In the genomic region with DNA sequence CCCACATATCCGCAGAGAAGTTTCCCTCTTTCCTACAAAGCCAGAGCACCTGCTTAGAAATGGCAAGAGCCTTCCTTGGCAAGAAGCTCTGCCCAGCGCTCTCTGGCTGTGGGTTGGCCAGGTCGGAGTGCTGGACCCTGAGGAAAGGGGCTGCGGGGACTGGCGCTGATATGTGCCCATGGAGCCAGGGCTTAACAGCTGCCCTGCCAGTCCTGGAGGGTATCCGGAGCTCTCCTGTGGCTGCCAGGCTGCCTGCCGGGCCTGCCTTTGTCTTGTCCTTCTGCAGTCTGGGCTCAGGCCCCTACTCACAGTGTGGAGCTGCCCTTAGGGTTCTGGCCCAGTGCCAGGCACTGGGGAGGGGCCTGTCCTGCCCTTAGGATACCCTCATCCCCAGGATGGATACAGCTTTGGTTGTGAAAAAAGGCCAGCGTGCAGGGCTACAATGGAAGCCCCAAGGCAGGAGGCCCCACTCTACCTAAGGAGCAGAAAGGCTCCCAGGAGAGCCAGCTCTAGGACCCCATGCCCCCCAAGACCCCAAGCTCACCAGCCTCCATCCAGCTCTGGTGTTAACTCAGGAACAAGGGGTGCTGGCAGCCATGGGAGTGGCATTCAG, we compare ENCODE assay signal across 15 cellular contexts. TPM values are rescaled to one million over a fixed set of nuclear protein-coding genes. Genes with fewer than 3 reads are reported as not detected.
DNase-seq lines count a peak whose midpoint lies in the region; ATAC-seq and TF ChIP-seq lines count a peak whose summit lies in the region.
"Had no signal": no experiment of that assay in that cellular context is flagged by ENCODE, and none has a peak within 500 bp of the region (broad histone marks: within the 10 kb centered on the region; RNA-seq: fewer than 3 reads in every experiment).

No MANE protein-coding gene starts in this region.

- no peak overlapping the region for H3K4me2 ChIP-seq in SK-N-SH

- no peaks in the 10 kb centered on the region for H3K79me2 ChIP-seq in SK-N-SH (ENCODE audit: insufficient read depth)

- H3K27ac Mint-ChIP-seq in stimulated activated naive CD8-positive, alpha-beta T cell treated with anti-CD3 and anti-CD28 coated beads, Interleukin-15, amount 100 ng/mL, for 72 hours, result peak overlapping the region in 1 of 2 donors; percentile 79

- H3K4me1 ChIP-seq in SK-N-SH (ENCODE audit: control insufficient read depth in 1 of 2, insufficient read depth in 2 of 2, low read depth in 1 of 2, low read length in 1 of 2) (peaks cover 0 to 6% of the 10 kb centered on the region in 2 experiments; a peak in 1 of 4 replicates), suprapubic skin (peaks cover 50% of the 10 kb centered on the region)

- H3K9me3 ChIP-seq in SK-N-SH, result no peaks in the 10 kb centered on the region
- no peaks in the 10 kb centered on the region for H3K9me3 ChIP-seq in suprapubic skin
- H3K9me3 ChIP-seq: left lung, right lobe of liver had no signal

- no peak overlapping the region for H2AFZ ChIP-seq in SK-N-SH (ENCODE audit: low read depth)

- H4K20me1 ChIP-seq in SK-N-SH (ENCODE audit: insufficient read depth), result no peaks in the 10 kb centered on the region

- TF ChIP-seq EP300 in SK-N-SH (IDR thresholded peaks at IDR 0.05; ENCODE audit: borderline replicate concordance in 1 of 2, low read depth in 1 of 2, low read length in 1 of 2) (no peak), suprapubic skin (IDR thresholded peaks at IDR 0.05) (no peak)

- H3K36me3 ChIP-seq in SK-N-SH (replicated peaks in 1 of 2; ENCODE audit: control insufficient read depth in 1 of 2, insufficient read depth in 2 of 2, low read length in 1 of 2) (peaks cover 4 to 33% of the 10 kb centered on the region in 2 experiments), suprapubic skin (no peaks in the 10 kb centered on the region)
- H3K36me3 ChIP-seq: right lobe of liver, WERI-Rb-1 had no signal

- TF ChIP-seq POLR2A in suprapubic skin (IDR thresholded peaks at IDR 0.05), result no peak

- no peaks in the 10 kb centered on the region for H3K9me2 ChIP-seq in SK-N-SH

- H3K4me3 ChIP-seq in SK-N-SH (ENCODE audit: low read depth in 2 of 2, low read length in 1 of 2) (no peak overlapping the region), suprapubic skin (no peak overlapping the region)
- H3K4me3 ChIP-seq: left lung, right lobe of liver, SK-N-MC had no signal

- H3K4me3 Mint-ChIP-seq in stimulated activated naive CD8-positive, alpha-beta T cell treated with anti-CD3 and anti-CD28 coated beads, Interleukin-15, amount 100 ng/mL, for 72 hours, result no peak overlapping the region

- H3F3A ChIP-seq in SK-N-SH (replicated peaks; ENCODE audit: insufficient read depth), result no peaks in the 10 kb centered on the region

- POLR2A ChIA-PET in SK-N-SH (lab: Yijun Ruan, JAX), result no interaction called here

- no peak for TF ChIP-seq RAD21 in SK-N-SH (IDR thresholded peaks at IDR 0.05; ENCODE audit: low read length)

- DNase-seq in SK-N-SH (peak; percentile 34), NCI-H446 (lab: John Stamatoyannopoulos, UW) (peak; percentile 91 to 98), hippocampal formation (lab: John Stamatoyannopoulos, UW) (peak; percentile 29 to 30), suprapubic skin (ENCODE audit: low spot score in 2 of 2) (peak in 1 of 2 donors; percentile 57), iPS-NIHi11 (ENCODE audit: low spot score) (no peak), T1000 (lab: John Stamatoyannopoulos, UW) (no peak)
- no peak for DNase-seq in stimulated activated naive CD8-positive, alpha-beta T cell treated with anti-CD3 and anti-CD28 coated beads, Interleukin-15, amount 100 ng/mL, for 72 hours
- DNase-seq: KG1; left lung; right lobe of liver; stimulated activated CD4-positive, alpha-beta T cell treated with anti-CD3 and anti-CD28 coated beads, Interleukin-4, amount 100 ng/mL, for 24 hours; WERI-Rb-1 had no signal

- CTCF ChIA-PET in SK-N-SH (lab: Yijun Ruan, JAX), result interaction anchor here (0.8 to 1.2 kb wide), 3 partner anchors 26 to 187 kb away, joined by 3 to 5 read pairs (median 4); no protein-coding TSS in a partner anchor

- H3K27me3 ChIP-seq in SK-N-SH (ENCODE audit: insufficient read depth) (no peaks in the 10 kb centered on the region), suprapubic skin (no peaks in the 10 kb centered on the region)
- H3K27me3 ChIP-seq: left lung, right lobe of liver had no signal

- H3K9ac ChIP-seq in SK-N-SH, result no peak overlapping the region

- H3K27me3 Mint-ChIP-seq in stimulated activated naive CD8-positive, alpha-beta T cell treated with anti-CD3 and anti-CD28 coated beads, Interleukin-15, amount 100 ng/mL, for 72 hours, result no peaks in the 10 kb centered on the region

- H3K4me1 Mint-ChIP-seq in stimulated activated naive CD8-positive, alpha-beta T cell treated with anti-CD3 and anti-CD28 coated beads, Interleukin-15, amount 100 ng/mL, for 72 hours, result peaks cover 14% of the 10 kb centered on the region

- peaks cover 0 to 11% of the 10 kb centered on the region in 2 donors for H3K9me3 Mint-ChIP-seq in stimulated activated naive CD8-positive, alpha-beta T cell treated with anti-CD3 and anti-CD28 coated beads, Interleukin-15, amount 100 ng/mL, for 72 hours

- WGBS in SK-N-SH (ENCODE audit: low lambda C conversion rate), result 100% methylated on average over 5 of the region's 8 CpGs
- 58% methylated on average over 6 of the region's 8 CpGs for WGBS in suprapubic skin

- H3K27ac ChIP-seq in SK-N-SH (ENCODE audit: low read depth in 2 of 2, low read length in 1 of 2), result no peak overlapping the region; a peak in 1 of 4 replicates
- H3K27ac ChIP-seq in suprapubic skin, result peak overlapping the region; percentile 60
- H3K27ac ChIP-seq: left lung, right lobe of liver, SK-N-MC, WERI-Rb-1 had no signal

- TF ChIP-seq CTCF in SK-N-SH (IDR thresholded peaks at IDR 0.05), result no peak
- no peak for TF ChIP-seq CTCF in suprapubic skin (IDR thresholded peaks at IDR 0.05)

- no peak; the same call in 2 of the 3 replicates for ATAC-seq in SK-N-SH treated with all-trans-retinoic acid at 6 μM for 48 hours
- no peak for ATAC-seq in stimulated activated naive CD8-positive, alpha-beta T cell treated with anti-CD3 and anti-CD28 coated beads, Interleukin-15, amount 100 ng/mL, for 72 hours
- ATAC-seq: HCT116, left lung, right lobe of liver had no signal

TF ChIP-seq in SK-N-SH, 30 proteins besides CTCF, POLR2A, EP300 and RAD21 (continues in another document):
- no peak for TF ChIP-seq FOXJ3 (CRISPR knock-in tag; IDR thresholded peaks at IDR 0.05)
- no peak for TF ChIP-seq ELF1 (IDR thresholded peaks at IDR 0.05)
- TF ChIP-seq, protein P1, sequence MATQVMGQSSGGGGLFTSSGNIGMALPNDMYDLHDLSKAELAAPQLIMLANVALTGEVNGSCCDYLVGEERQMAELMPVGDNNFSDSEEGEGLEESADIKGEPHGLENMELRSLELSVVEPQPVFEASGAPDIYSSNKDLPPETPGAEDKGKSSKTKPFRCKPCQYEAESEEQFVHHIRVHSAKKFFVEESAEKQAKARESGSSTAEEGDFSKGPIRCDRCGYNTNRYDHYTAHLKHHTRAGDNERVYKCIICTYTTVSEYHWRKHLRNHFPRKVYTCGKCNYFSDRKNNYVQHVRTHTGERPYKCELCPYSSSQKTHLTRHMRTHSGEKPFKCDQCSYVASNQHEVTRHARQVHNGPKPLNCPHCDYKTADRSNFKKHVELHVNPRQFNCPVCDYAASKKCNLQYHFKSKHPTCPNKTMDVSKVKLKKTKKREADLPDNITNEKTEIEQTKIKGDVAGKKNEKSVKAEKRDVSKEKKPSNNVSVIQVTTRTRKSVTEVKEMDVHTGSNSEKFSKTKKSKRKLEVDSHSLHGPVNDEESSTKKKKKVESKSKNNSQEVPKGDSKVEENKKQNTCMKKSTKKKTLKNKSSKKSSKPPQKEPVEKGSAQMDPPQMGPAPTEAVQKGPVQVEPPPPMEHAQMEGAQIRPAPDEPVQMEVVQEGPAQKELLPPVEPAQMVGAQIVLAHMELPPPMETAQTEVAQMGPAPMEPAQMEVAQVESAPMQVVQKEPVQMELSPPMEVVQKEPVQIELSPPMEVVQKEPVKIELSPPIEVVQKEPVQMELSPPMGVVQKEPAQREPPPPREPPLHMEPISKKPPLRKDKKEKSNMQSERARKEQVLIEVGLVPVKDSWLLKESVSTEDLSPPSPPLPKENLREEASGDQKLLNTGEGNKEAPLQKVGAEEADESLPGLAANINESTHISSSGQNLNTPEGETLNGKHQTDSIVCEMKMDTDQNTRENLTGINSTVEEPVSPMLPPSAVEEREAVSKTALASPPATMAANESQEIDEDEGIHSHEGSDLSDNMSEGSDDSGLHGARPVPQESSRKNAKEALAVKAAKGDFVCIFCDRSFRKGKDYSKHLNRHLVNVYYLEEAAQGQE (IDR thresholded peaks at IDR 0.05; ENCODE audit: low read depth, low read length), result no peak
- no peak for TF ChIP-seq SMC3 (IDR thresholded peaks at IDR 0.05; ENCODE audit: low read depth, low read length)

TF ChIP-seq in SK-N-SH treated with all-trans-retinoic acid at 6 μM for 48 hours, 23 proteins besides CTCF, POLR2A, EP300 and RAD21:
- TF ChIP-seq TCF4 (CRISPR knock-in tag; IDR thresholded peaks at IDR 0.05; ENCODE audit: borderline replicate concordance), result no peak
- TF ChIP-seq, protein P2, sequence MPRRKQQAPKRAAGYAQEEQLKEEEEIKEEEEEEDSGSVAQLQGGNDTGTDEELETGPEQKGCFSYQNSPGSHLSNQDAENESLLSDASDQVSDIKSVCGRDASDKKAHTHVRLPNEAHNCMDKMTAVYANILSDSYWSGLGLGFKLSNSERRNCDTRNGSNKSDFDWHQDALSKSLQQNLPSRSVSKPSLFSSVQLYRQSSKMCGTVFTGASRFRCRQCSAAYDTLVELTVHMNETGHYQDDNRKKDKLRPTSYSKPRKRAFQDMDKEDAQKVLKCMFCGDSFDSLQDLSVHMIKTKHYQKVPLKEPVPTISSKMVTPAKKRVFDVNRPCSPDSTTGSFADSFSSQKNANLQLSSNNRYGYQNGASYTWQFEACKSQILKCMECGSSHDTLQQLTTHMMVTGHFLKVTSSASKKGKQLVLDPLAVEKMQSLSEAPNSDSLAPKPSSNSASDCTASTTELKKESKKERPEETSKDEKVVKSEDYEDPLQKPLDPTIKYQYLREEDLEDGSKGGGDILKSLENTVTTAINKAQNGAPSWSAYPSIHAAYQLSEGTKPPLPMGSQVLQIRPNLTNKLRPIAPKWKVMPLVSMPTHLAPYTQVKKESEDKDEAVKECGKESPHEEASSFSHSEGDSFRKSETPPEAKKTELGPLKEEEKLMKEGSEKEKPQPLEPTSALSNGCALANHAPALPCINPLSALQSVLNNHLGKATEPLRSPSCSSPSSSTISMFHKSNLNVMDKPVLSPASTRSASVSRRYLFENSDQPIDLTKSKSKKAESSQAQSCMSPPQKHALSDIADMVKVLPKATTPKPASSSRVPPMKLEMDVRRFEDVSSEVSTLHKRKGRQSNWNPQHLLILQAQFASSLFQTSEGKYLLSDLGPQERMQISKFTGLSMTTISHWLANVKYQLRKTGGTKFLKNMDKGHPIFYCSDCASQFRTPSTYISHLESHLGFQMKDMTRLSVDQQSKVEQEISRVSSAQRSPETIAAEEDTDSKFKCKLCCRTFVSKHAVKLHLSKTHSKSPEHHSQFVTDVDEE (CRISPR knock-in tag; IDR thresholded peaks at IDR 0.05), result no peak
- no peak for TF ChIP-seq SNAI2 (CRISPR knock-in tag; IDR thresholded peaks at IDR 0.05)
TF ChIP-seq in SK-N-SH treated with all-trans-retinoic acid at 6 μM for 48 hours: peak in this region for 0.

RNA-seq across cellular contexts. Expression of a gene that starts 43.4 kb away (rescaled TPM):
- polyA plus RNA-seq in SK-N-SH (2012; rRNA removed), result 1.1 and 1.2 TPM in 2 replicates
- 0.80 and 1.4 TPM in 2 replicates for polyA plus RNA-seq in SK-N-SH (2012; cell fraction: cytosol; rRNA removed)
- 3.0 and 3.7 TPM in 2 replicates for polyA plus RNA-seq in SK-N-SH (2012; cell fraction: nucleus; rRNA removed)
- total RNA-seq in suprapubic skin, result 1 to 10 TPM; 1.8 to 7.9 (median 5.5) TPM

Comparison
In these comparisons a context has a peak if more than half of its experiments do, and no peak if none do; other contexts are left out.
1. DNase-seq: peak in SK-N-SH (single experiment), NCI-H446 (2 of 2) and hippocampal formation (2 of 2); none in iPS-NIHi11 (single experiment), stimulated activated naive CD8-positive, alpha-beta T cell treated with anti-CD3 and anti-CD28 coated beads, Interleukin-15, amount 100 ng/mL, for 72 hours (0 of 2) and T1000 (single experiment).